In the genomic region with DNA sequence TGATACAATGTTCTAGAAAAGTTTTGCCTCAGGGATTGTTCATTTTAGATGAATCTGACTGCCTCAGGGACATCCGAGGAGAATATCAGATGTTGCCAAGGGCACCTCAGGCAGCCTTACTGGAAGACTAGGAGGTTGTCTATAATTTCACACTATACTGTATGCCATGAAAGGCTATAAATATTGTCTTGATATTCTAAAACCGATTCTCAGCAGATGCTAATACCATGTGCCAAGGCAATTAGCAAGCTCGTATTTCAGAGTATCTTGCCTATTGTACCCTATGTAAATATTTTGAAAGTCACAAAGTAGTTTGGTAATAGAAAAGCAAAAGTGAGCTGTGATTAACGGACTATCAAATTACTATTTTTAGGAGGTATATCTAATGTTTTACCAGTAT, we compare ENCODE assay signal across 1 cellular context.
TF ChIP-seq lines count a peak whose summit lies in the region.

No MANE protein-coding gene starts in this region.

TF ChIP-seq in SK-N-SH, 30 proteins besides CTCF, POLR2A, EP300 and RAD21:
- TF ChIP-seq NRF1 (IDR thresholded peaks at IDR 0.05; ENCODE audit: low read depth, low read length) (no peak), EZH2phosphoT487 (IDR thresholded peaks at IDR 0.05; ENCODE audit: borderline replicate concordance, low read depth) (no peak), SIN3A (IDR thresholded peaks at IDR 0.05; ENCODE audit: borderline replicate concordance, low read depth, low read length) (no peak), YY1 (IDR thresholded peaks at IDR 0.05; ENCODE audit: low read depth) (no peak), CHD2 (IDR thresholded peaks at IDR 0.05; ENCODE audit: low read length, partially characterized antibody) (no peak), RXRA (IDR thresholded peaks at IDR 0.05; ENCODE audit: borderline replicate concordance, low read depth) (no peak), JUND (IDR thresholded peaks at IDR 0.05) (no peak), TAF1 (IDR thresholded peaks at IDR 0.05; ENCODE audit: borderline replicate concordance, low read depth, low read length) (no peak), FOXJ3 (CRISPR knock-in tag; IDR thresholded peaks at IDR 0.05) (no peak), ELF1 (IDR thresholded peaks at IDR 0.05) (no peak), MEF2A (IDR thresholded peaks at IDR 0.05; ENCODE audit: borderline replicate concordance, low read depth) (no peak)
- TF ChIP-seq, protein P1, sequence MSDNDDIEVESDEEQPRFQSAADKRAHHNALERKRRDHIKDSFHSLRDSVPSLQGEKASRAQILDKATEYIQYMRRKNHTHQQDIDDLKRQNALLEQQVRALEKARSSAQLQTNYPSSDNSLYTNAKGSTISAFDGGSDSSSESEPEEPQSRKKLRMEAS (IDR thresholded peaks at IDR 0.05; ENCODE audit: low read depth) = no peak
- TF ChIP-seq, protein P2, sequence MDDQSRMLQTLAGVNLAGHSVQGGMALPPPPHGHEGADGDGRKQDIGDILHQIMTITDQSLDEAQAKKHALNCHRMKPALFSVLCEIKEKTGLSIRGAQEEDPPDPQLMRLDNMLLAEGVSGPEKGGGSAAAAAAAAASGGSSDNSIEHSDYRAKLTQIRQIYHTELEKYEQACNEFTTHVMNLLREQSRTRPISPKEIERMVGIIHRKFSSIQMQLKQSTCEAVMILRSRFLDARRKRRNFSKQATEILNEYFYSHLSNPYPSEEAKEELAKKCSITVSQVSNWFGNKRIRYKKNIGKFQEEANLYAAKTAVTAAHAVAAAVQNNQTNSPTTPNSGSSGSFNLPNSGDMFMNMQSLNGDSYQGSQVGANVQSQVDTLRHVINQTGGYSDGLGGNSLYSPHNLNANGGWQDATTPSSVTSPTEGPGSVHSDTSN (IDR thresholded peaks at IDR 0.05) = no peak
- TF ChIP-seq, protein P3, sequence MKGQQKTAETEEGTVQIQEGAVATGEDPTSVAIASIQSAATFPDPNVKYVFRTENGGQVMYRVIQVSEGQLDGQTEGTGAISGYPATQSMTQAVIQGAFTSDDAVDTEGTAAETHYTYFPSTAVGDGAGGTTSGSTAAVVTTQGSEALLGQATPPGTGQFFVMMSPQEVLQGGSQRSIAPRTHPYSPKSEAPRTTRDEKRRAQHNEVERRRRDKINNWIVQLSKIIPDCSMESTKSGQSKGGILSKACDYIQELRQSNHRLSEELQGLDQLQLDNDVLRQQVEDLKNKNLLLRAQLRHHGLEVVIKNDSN (IDR thresholded peaks at IDR 0.05; ENCODE audit: borderline replicate concordance, low read depth) = no peak
